ENCODE assay signal across 9 cellular contexts in the genomic region with DNA sequence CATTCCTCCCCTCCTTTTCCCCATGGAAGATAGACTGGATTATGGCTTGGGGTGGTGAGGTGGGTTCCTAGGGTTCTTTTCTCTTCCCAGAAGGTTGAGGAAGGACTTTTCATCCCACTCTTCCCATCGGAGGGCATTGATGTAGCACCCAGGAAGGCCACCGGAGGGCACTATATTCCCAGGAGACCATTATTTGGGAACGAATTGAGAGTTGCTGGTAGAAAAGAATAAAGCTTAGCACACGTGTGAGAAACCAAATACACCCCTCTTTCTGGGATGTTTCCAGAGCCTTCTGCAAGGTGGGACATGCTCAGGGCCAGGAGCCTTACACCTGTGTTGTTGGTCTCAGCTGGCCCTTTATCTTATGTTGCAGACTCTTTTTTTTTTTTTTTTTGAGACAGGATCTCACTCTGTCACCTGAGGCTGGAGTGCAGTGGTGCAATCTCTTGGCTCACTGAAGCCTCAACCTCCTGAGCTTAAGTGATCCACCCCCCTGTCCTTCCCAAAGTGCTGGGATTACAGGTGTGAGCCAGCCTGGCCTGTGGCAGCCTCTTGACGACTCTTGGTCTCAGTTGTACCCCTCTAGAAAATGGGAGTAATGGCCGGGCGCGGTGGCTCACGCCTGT. TPM values are rescaled to one million over a fixed set of nuclear protein-coding genes. Genes with fewer than 3 reads are reported as not detected.
DNase-seq lines count a peak whose midpoint lies in the region; ATAC-seq and TF ChIP-seq lines count a peak whose summit lies in the region.
"Had no signal": no experiment of that assay in that cellular context is flagged by ENCODE, and none has a peak within 500 bp of the region (broad histone marks: within the 10 kb centered on the region; RNA-seq: fewer than 3 reads in every experiment).

No MANE protein-coding gene starts in this region.

- intact Hi-C loops in left cardiac atrium (cut with DNase I), result no loop called here

- TF ChIP-seq CTCF in C4-2B (conservative IDR thresholded peaks at IDR 0.05), result peak; percentile 90
- peak; percentile 65 for TF ChIP-seq CTCF in GM20000 (IDR thresholded peaks at IDR 0.05; ENCODE audit: extremely low read depth, missing control alignments)

- no peaks in the 10 kb centered on the region for H3K36me3 ChIP-seq in adipocyte (ENCODE audit: control insufficient read depth, insufficient read depth, low read length, severe bottlenecking)

- no peaks in the 10 kb centered on the region for H3K9me3 ChIP-seq in adipocyte (ENCODE audit: control insufficient read depth, low read length)

- peaks cover 2% of the 10 kb centered on the region for H3K4me1 ChIP-seq in adipocyte (ENCODE audit: control insufficient read depth, insufficient read depth, low read length)

- H3K27ac ChIP-seq in C4-2B, result no peak overlapping the region
- H3K27ac ChIP-seq: skin epidermis had no signal

- H3K9ac ChIP-seq in adipocyte (ENCODE audit: low read length), result no peak overlapping the region

- DNase-seq in GM20000 (ENCODE audit: low spot score) (peak; percentile 61), NCI-H345 treated with DMSO at 0.1 percent for 48 hours (lab: John Stamatoyannopoulos, UW; ENCODE audit: unreplicated experiment) (peak; percentile 24), adipocyte (ENCODE audit: low read depth) (peak; percentile 82), left cardiac atrium (peak; percentile 42), renal cortical epithelial cell (ENCODE audit: low read depth) (peak; percentile 53)

- H3K4me3 ChIP-seq in adipocyte (ENCODE audit: low read length), result no peak overlapping the region
- H3K4me3 ChIP-seq: skin epidermis had no signal

- peaks cover 2% of the 10 kb centered on the region for H3K27me3 ChIP-seq in adipocyte (replicated peaks; ENCODE audit: control insufficient read depth, insufficient read depth, low read length)

- peak; percentile 58 to 66 for ATAC-seq in left cardiac atrium
- no peak for ATAC-seq in GM21526 (IDR thresholded peaks at IDR 0.05; ENCODE audit: low FRiP score, unreplicated experiment)
- ATAC-seq in HG03025 (IDR thresholded peaks at IDR 0.05; ENCODE audit: low FRiP score, unreplicated experiment), result no peak

RNA-seq across cellular contexts. Expression of gene CDC25A, which starts 6.3 kb away (rescaled TPM):
- total RNA-seq in left cardiac atrium (under 1 TPM; 0.65 to 0.94 TPM), renal cortical epithelial cell (3.2 and 7.3 TPM in 2 replicates)

RNA-seq across cellular contexts. Expression of gene CAMP, which starts 28.7 kb away (rescaled TPM):
- total RNA-seq in left cardiac atrium (1 to 10 TPM in 1 of 2 donors, under 1 TPM in 1; 0.34 to 2.6 TPM), renal cortical epithelial cell (0.25 TPM in 1 of 2 replicates, not detected in the other)

RNA-seq across cellular contexts. Expression of gene ZNF589, which starts 46.3 kb away (rescaled TPM):
- total RNA-seq in left cardiac atrium, result 1 to 10 TPM; 8.2 to 9.2 TPM
- total RNA-seq in renal cortical epithelial cell, result 2.3 and 6.6 TPM in 2 replicates

Comparison
In these comparisons a context has a peak if more than half of its experiments do, and no peak if none do; other contexts are left out.
1. DNase-seq: peak in every context shown above with its lines; median percentile 82 in adipocyte; 61 in GM20000; 53 in renal cortical epithelial cell; 42 in left cardiac atrium; 24 in NCI-H345 treated with DMSO at 0.1 percent for 48 hours.
2. ATAC-seq: peak in left cardiac atrium (2 of 2); none in GM21526 (single experiment) and HG03025 (single experiment).